ENCODE assay signal across 1 cellular context in genomic region chr7:74094224-74095095, GRCh38.
TF ChIP-seq lines count a peak whose summit lies in the region.

No MANE protein-coding gene starts in this region.

TF ChIP-seq in GM12878, 131 proteins besides CTCF, POLR2A, EP300 and RAD21 (continued from another document and continues in another):
- TF ChIP-seq, protein P1, sequence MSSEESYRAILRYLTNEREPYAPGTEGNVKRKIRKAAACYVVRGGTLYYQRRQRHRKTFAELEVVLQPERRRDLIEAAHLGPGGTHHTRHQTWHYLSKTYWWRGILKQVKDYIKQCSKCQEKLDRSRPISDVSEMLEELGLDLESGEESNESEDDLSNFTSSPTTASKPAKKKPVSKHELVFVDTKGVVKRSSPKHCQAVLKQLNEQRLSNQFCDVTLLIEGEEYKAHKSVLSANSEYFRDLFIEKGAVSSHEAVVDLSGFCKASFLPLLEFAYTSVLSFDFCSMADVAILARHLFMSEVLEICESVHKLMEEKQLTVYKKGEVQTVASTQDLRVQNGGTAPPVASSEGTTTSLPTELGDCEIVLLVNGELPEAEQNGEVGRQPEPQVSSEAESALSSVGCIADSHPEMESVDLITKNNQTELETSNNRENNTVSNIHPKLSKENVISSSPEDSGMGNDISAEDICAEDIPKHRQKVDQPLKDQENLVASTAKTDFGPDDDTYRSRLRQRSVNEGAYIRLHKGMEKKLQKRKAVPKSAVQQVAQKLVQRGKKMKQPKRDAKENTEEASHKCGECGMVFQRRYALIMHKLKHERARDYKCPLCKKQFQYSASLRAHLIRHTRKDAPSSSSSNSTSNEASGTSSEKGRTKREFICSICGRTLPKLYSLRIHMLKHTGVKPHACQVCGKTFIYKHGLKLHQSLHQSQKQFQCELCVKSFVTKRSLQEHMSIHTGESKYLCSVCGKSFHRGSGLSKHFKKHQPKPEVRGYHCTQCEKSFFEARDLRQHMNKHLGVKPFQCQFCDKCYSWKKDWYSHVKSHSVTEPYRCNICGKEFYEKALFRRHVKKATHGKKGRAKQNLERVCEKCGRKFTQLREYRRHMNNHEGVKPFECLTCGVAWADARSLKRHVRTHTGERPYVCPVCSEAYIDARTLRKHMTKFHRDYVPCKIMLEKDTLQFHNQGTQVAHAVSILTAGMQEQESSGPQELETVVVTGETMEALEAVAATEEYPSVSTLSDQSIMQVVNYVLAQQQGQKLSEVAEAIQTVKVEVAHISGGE (CRISPR knock-in tag; IDR thresholded peaks at IDR 0.05), result no peak
- TF ChIP-seq, protein P2, sequence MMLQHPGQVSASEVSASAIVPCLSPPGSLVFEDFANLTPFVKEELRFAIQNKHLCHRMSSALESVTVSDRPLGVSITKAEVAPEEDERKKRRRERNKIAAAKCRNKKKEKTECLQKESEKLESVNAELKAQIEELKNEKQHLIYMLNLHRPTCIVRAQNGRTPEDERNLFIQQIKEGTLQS (IDR thresholded peaks at IDR 0.05; ENCODE audit: borderline replicate concordance, extremely low read depth, low read depth, low read length), result no peak
- TF ChIP-seq, protein P3, sequence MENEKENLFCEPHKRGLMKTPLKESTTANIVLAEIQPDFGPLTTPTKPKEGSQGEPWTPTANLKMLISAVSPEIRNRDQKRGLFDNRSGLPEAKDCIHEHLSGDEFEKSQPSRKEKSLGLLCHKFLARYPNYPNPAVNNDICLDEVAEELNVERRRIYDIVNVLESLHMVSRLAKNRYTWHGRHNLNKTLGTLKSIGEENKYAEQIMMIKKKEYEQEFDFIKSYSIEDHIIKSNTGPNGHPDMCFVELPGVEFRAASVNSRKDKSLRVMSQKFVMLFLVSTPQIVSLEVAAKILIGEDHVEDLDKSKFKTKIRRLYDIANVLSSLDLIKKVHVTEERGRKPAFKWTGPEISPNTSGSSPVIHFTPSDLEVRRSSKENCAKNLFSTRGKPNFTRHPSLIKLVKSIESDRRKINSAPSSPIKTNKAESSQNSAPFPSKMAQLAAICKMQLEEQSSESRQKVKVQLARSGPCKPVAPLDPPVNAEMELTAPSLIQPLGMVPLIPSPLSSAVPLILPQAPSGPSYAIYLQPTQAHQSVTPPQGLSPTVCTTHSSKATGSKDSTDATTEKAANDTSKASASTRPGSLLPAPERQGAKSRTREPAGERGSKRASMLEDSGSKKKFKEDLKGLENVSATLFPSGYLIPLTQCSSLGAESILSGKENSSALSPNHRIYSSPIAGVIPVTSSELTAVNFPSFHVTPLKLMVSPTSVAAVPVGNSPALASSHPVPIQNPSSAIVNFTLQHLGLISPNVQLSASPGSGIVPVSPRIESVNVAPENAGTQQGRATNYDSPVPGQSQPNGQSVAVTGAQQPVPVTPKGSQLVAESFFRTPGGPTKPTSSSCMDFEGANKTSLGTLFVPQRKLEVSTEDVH (IDR thresholded peaks at IDR 0.05; ENCODE audit: low read depth, partially characterized antibody), result no peak
- peak; percentile 78 for TF ChIP-seq NR2F1 (conservative IDR thresholded peaks at IDR 0.05)
- TF ChIP-seq ATF7 (IDR thresholded peaks at IDR 0.05; ENCODE audit: low read depth), result no peak
- no peak for TF ChIP-seq PAX8 (IDR thresholded peaks at IDR 0.05)
- no peak for TF ChIP-seq ELK1 (IDR thresholded peaks at IDR 0.05; ENCODE audit: low read depth, low read length)
- TF ChIP-seq TAF1 (IDR thresholded peaks at IDR 0.05; ENCODE audit: borderline replicate concordance, low read depth, low read length), result peak; percentile 9; the same call in 1 of the 2 replicates
- TF ChIP-seq SUZ12 (IDR thresholded peaks at IDR 0.05; ENCODE audit: unreplicated experiment), result no peak
- TF ChIP-seq BHLHE40 (IDR thresholded peaks at IDR 0.05; ENCODE audit: borderline replicate concordance in 1 of 2, low read depth in 2 of 2, low read length in 1 of 2), result peak in 1 of 2 experiments; percentile 28; a peak in 1 of 4 replicates
- TF ChIP-seq YBX1 (IDR thresholded peaks at IDR 0.05), result no peak
- no peak for TF ChIP-seq KAT2A (conservative IDR thresholded peaks at IDR 0.05; ENCODE audit: control insufficient read depth, low read depth, low read length)
- no peak for TF ChIP-seq RBBP5 (conservative IDR thresholded peaks at IDR 0.05)
- TF ChIP-seq PAX5 (IDR thresholded peaks at IDR 0.05; ENCODE audit: borderline replicate concordance, low read depth, low read length), result no peak
- TF ChIP-seq ESRRA (IDR thresholded peaks at IDR 0.05; ENCODE audit: low read length), result no peak
- TF ChIP-seq EED (IDR thresholded peaks at IDR 0.05; ENCODE audit: low read depth), result peak; percentile 24; the same call in 1 of the 2 replicates
- TF ChIP-seq HCFC1 (IDR thresholded peaks at IDR 0.05; ENCODE audit: low read length), result no peak
- no peak for TF ChIP-seq POLR2AphosphoS2 (IDR thresholded peaks at IDR 0.05; ENCODE audit: low read depth, low read length)
- no peak for TF ChIP-seq SMAD1 (IDR thresholded peaks at IDR 0.05; ENCODE audit: low read depth, partially characterized antibody)
- TF ChIP-seq, protein P4, sequence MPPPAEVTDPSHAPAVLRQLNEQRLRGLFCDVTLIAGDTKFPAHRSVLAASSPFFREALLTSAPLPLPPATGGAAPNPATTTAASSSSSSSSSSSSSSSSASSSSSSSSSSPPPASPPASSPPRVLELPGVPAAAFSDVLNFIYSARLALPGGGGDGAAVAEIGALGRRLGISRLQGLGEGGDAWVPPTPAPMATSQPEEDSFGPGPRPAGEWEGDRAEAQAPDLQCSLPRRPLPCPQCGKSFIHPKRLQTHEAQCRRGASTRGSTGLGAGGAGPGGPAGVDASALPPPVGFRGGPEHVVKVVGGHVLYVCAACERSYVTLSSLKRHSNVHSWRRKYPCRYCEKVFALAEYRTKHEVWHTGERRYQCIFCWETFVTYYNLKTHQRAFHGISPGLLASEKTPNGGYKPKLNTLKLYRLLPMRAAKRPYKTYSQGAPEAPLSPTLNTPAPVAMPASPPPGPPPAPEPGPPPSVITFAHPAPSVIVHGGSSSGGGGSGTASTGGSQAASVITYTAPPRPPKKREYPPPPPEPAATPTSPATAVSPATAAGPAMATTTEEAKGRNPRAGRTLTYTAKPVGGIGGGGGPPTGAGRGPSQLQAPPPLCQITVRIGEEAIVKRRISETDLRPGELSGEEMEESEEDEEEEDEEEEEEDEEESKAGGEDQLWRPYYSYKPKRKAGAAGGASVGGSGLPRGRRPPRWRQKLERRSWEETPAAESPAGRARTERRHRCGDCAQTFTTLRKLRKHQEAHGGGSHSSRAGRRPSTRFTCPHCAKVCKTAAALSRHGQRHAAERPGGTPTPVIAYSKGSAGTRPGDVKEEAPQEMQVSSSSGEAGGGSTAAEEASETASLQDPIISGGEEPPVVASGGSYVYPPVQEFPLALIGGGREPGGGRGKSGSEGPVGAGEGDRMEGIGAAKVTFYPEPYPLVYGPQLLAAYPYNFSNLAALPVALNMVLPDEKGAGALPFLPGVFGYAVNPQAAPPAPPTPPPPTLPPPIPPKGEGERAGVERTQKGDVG (CRISPR knock-in tag; IDR thresholded peaks at IDR 0.05), result no peak
- TF ChIP-seq, protein P5, sequence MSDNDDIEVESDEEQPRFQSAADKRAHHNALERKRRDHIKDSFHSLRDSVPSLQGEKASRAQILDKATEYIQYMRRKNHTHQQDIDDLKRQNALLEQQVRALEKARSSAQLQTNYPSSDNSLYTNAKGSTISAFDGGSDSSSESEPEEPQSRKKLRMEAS (IDR thresholded peaks at IDR 0.05; ENCODE audit: low read depth, low read length), result no peak
- TF ChIP-seq EGR1 (IDR thresholded peaks at IDR 0.05; ENCODE audit: borderline replicate concordance in 1 of 2, low read depth in 2 of 2, low read length in 2 of 2), result peak in 1 of 2 experiments; percentile 40; a peak in 1 of 3 replicates
- no peak; the same call in 1 of the 2 replicates for TF ChIP-seq NKRF (conservative IDR thresholded peaks at IDR 0.05)
- peak; percentile 56; the same call in 1 of the 2 replicates for TF ChIP-seq JUND (IDR thresholded peaks at IDR 0.05; ENCODE audit: low read depth, low read length)
- peak; percentile 26; the same call in 1 of the 2 replicates for TF ChIP-seq MTA2 (IDR thresholded peaks at IDR 0.05; ENCODE audit: low read depth)
- no peak for TF ChIP-seq CEBPZ (IDR thresholded peaks at IDR 0.05; ENCODE audit: low read depth, low read length)
- TF ChIP-seq ZNF24 (IDR thresholded peaks at IDR 0.05), result no peak
- TF ChIP-seq NFXL1 (IDR thresholded peaks at IDR 0.05; ENCODE audit: borderline replicate concordance), result no peak
- TF ChIP-seq ZBTB40 (IDR thresholded peaks at IDR 0.05; ENCODE audit: borderline replicate concordance), result no peak
- TF ChIP-seq, protein P6, sequence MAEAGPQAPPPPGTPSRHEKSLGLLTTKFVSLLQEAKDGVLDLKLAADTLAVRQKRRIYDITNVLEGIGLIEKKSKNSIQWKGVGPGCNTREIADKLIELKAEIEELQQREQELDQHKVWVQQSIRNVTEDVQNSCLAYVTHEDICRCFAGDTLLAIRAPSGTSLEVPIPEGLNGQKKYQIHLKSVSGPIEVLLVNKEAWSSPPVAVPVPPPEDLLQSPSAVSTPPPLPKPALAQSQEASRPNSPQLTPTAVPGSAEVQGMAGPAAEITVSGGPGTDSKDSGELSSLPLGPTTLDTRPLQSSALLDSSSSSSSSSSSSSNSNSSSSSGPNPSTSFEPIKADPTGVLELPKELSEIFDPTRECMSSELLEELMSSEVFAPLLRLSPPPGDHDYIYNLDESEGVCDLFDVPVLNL (IDR thresholded peaks at IDR 0.05; ENCODE audit: low read depth, low read length), result no peak
- no peak for TF ChIP-seq ZNF274 (IDR thresholded peaks at IDR 0.05; ENCODE audit: insufficient read depth, insufficient read length)
- no peak for TF ChIP-seq POU2F2 (IDR thresholded peaks at IDR 0.05; ENCODE audit: borderline replicate concordance, low read depth, low read length)
